Comparison of ENCODE assay signal across 1 cellular context in the genomic region with DNA sequence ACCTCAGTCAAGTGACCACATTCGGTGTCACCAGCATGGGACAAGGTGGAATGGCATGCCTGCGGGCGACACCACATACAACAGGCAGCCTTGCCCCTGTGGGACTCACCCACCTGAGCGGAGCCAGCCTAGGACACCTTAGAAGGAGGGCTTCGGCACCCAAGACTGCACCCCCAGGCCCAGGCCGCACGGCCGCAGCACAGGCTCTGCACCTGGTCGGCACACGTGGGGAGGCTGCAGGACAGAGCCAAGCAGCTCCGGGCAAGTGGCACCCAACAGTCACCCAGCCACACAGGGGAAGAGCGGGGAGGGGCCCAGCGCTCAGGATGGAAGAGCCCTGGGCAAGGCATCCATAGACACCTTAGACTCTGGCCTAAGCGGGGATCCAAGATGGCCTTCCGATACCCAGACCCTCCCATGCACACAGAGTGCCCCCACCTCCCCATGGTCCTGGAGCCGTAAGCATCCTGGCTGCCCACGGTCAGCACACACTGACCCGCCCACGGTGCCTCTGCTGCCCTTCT.
TF ChIP-seq lines count a peak whose summit lies in the region.

No MANE protein-coding gene starts in this region.

TF ChIP-seq in H1, 55 proteins besides CTCF, POLR2A, EP300 and RAD21:
- TF ChIP-seq GABPA (IDR thresholded peaks at IDR 0.05; ENCODE audit: borderline replicate concordance, insufficient read depth, low read length), result peak; percentile 32; the same call in 1 of the 2 replicates
- no peak for TF ChIP-seq TEAD4 (IDR thresholded peaks at IDR 0.05; ENCODE audit: low read depth, low read length)
